In genomic region chr6:11055127-11055627, GRCh38 we compare ENCODE assay signal across 30 cellular contexts. TPM values are rescaled to one million over a fixed set of nuclear protein-coding genes. Genes with fewer than 3 reads are reported as not detected.
DNase-seq lines count a peak whose midpoint lies in the region; ATAC-seq and TF ChIP-seq lines count a peak whose summit lies in the region.
"Had no signal": no experiment of that assay in that cellular context is flagged by ENCODE, and none has a peak within 500 bp of the region (broad histone marks: within the 10 kb centered on the region; RNA-seq: fewer than 3 reads in every experiment).

No MANE protein-coding gene starts in this region.

- ATAC-seq in HG03571 (IDR thresholded peaks at IDR 0.05; ENCODE audit: unreplicated experiment) (no peak), GM21737 (IDR thresholded peaks at IDR 0.05; ENCODE audit: unreplicated experiment) (no peak)
- ATAC-seq: activated T-cell treated with anti-CD3 and anti-CD28 coated beads, Interleukin-2, amount 50 U/mL, for 72 hours; GM23338; left lung; PC-3; right cardiac atrium; Right ventricle myocardium inferior; T-helper 17 cell had no signal

- H3K4me3 ChIP-seq in fibroblast of villous mesenchyme (ENCODE audit: low read depth, low read length): no peak overlapping the region
- no peak overlapping the region for H3K4me3 ChIP-seq in retinal pigment epithelial cell (ENCODE audit: low read length)
- H3K4me3 ChIP-seq: ascending aorta, coronary artery, GM23338, left lung, ovary, thyroid gland had no signal

- TF ChIP-seq CTCF in fibroblast of villous mesenchyme (IDR thresholded peaks at IDR 0.05; ENCODE audit: insufficient read depth, low read depth, low read length): no peak
- TF ChIP-seq CTCF in retinal pigment epithelial cell (conservative IDR thresholded peaks at IDR 0.05; ENCODE audit: low read depth, low read length): no peak

- DNase-seq in ELR (ENCODE audit: low read depth): peak; percentile 23
- peak; percentile 18 for DNase-seq in NCI-H82 (lab: John Stamatoyannopoulos, UW)
- DNase-seq in fibroblast of villous mesenchyme (ENCODE audit: low read depth): peak; percentile 33
- DNase-seq in retinal pigment epithelial cell (ENCODE audit: low read depth): peak; percentile 48
- DNase-seq in hypothalamus (lab: John Stamatoyannopoulos, UW): no peak
- DNase-seq: activated CD4-positive, alpha-beta T cell treated with anti-CD3 and anti-CD28 coated beads, Interleukin-2, amount 50 U/mL, for 48 hours; activated CD4-positive, CD25-positive, alpha-beta regulatory T cell treated with anti-CD3 and anti-CD28 coated beads, Interleukin-2, amount 50 U/mL, for 72 hours; activated T-cell treated with anti-CD3 and anti-CD28 coated beads, Interleukin-2, amount 50 U/mL, for 72 hours; effector CD8-positive, alpha-beta T cell; left lung; mesendoderm; NCI-H1048; NCI-H510A treated with DMSO at 0.1 percent for 48 hours; NK-92 treated with Interleukin-12 subunit alpha and Interleukin-12 subunit beta, amount 100 ng/mL, for 24 hours; ovary; PC-3; right cardiac atrium; stimulated activated CD4-positive, alpha-beta T cell treated with anti-CD3 and anti-CD28 coated beads, Interleukin-12 subunit alpha, Interleukin-12 subunit beta, amount 100 ng/mL, for 4 hours; stimulated activated CD4-positive, alpha-beta T cell treated with anti-CD3 and anti-CD28 coated beads, Interleukin-2, amount 100 ng/mL, for 48 hours; T-helper 17 cell; thyroid gland had no signal

RNA-seq across cellular contexts. Expression of gene ELOVL2, which starts 11.1 kb away (rescaled TPM):
- total RNA-seq in fibroblast of villous mesenchyme: 1.6 and 2.6 TPM in 2 replicates
- total RNA-seq: T-helper 17 cell had no signal

RNA-seq across cellular contexts. Expression of gene SMIM13, which starts 38.5 kb away (rescaled TPM):
- total RNA-seq in fibroblast of villous mesenchyme: 10.3 and 15.5 TPM in 2 replicates

RNA-seq across cellular contexts. Expression of gene ERVFRD-1, which starts 56.3 kb away (rescaled TPM):
- total RNA-seq in fibroblast of villous mesenchyme: not detected in 2 replicates
- total RNA-seq: activated T-cell treated with anti-CD3 and anti-CD28 coated beads, Interleukin-2, amount 50 U/mL, for 72 hours; ascending aorta; cardiac septum; GM23338; LHCN-M2; neural crest cell; PC-3; T-helper 17 cell; thyroid gland had no signal

Comparison
In these comparisons a context has a peak if more than half of its experiments do, and no peak if none do; other contexts are left out.
1. DNase-seq: peak in ELR (single experiment), NCI-H82 (single experiment), fibroblast of villous mesenchyme (single experiment) and retinal pigment epithelial cell (single experiment); none in hypothalamus (0 of 51).